In the genomic region with DNA sequence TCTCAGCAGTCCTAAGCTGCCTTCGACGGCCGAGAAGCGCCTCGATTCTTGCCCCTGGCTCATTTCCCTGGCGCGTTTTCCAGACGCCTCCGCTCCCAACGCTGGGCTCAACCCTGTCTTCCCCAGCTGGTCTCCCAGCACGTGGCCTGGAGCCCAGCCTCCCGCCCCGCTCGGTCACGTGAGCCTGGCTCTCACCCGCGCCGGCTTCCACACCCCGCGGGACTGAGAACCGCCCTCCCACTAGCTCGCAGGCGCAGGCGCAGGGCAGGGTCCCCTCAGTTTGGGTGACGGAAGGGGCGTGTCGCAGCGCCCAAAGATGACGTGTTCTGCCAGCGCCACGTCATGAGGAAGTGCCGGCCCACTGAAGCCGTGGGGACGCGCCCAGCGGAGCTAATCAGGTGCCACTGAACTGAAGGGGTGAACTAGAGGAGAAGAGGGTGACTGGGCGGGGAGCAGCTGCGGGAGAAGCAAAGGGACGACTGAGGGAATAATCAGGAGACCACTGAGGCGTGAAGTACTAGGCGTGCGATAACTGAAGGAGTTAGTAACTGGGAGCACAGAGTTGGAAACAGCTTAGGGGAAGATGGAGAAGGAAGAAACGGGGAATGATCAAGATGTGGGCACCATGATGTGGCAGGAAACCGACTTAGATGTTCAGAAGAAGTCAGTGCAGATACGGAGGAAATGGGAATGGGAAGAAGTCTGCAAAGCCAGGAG, we compare ENCODE assay signal across 1 cellular context.
A peak's percentile ranks its signal among the peaks of the same experiment; 100 is the strongest.
TF ChIP-seq lines count a peak whose summit lies in the region.

A gene with protein sequence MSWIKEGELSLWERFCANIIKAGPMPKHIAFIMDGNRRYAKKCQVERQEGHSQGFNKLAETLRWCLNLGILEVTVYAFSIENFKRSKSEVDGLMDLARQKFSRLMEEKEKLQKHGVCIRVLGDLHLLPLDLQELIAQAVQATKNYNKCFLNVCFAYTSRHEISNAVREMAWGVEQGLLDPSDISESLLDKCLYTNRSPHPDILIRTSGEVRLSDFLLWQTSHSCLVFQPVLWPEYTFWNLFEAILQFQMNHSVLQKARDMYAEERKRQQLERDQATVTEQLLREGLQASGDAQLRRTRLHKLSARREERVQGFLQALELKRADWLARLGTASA (plus strand): TSS at position 343 of the 717 bp plus-strand sequence. CDS start 625 bp downstream, outside the sequence.

TF ChIP-seq in HepG2, 621 proteins besides CTCF, POLR2A, EP300 and RAD21 (continued from another document and continues in another):
- TF ChIP-seq, protein P1, sequence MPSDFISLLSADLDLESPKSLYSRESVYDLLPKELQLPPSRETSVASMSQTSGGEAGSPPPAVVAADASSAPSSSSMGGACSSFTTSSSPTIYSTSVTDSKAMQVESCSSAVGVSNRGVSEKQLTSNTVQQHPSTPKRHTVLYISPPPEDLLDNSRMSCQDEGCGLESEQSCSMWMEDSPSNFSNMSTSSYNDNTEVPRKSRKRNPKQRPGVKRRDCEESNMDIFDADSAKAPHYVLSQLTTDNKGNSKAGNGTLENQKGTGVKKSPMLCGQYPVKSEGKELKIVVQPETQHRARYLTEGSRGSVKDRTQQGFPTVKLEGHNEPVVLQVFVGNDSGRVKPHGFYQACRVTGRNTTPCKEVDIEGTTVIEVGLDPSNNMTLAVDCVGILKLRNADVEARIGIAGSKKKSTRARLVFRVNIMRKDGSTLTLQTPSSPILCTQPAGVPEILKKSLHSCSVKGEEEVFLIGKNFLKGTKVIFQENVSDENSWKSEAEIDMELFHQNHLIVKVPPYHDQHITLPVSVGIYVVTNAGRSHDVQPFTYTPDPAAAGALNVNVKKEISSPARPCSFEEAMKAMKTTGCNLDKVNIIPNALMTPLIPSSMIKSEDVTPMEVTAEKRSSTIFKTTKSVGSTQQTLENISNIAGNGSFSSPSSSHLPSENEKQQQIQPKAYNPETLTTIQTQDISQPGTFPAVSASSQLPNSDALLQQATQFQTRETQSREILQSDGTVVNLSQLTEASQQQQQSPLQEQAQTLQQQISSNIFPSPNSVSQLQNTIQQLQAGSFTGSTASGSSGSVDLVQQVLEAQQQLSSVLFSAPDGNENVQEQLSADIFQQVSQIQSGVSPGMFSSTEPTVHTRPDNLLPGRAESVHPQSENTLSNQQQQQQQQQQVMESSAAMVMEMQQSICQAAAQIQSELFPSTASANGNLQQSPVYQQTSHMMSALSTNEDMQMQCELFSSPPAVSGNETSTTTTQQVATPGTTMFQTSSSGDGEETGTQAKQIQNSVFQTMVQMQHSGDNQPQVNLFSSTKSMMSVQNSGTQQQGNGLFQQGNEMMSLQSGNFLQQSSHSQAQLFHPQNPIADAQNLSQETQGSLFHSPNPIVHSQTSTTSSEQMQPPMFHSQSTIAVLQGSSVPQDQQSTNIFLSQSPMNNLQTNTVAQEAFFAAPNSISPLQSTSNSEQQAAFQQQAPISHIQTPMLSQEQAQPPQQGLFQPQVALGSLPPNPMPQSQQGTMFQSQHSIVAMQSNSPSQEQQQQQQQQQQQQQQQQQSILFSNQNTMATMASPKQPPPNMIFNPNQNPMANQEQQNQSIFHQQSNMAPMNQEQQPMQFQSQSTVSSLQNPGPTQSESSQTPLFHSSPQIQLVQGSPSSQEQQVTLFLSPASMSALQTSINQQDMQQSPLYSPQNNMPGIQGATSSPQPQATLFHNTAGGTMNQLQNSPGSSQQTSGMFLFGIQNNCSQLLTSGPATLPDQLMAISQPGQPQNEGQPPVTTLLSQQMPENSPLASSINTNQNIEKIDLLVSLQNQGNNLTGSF (CRISPR knock-in tag; IDR thresholded peaks at IDR 0.05) = peak; percentile 97
- TF ChIP-seq ARNT (IDR thresholded peaks at IDR 0.05) (no peak), ZNF629 (CRISPR knock-in tag; conservative IDR thresholded peaks at IDR 0.05) (0 out of 2 replicates have a peak, but pooled peaks have one; percentile 30), FOXM1 (CRISPR knock-in tag; IDR thresholded peaks at IDR 0.05) (peak; percentile 73; the same call in 1 of the 2 replicates), KLF11 (CRISPR knock-in tag; IDR thresholded peaks at IDR 0.05) (peak; percentile 98), PHF8 (CRISPR knock-in tag; IDR thresholded peaks at IDR 0.05) (peak; percentile 90), HMG20B (CRISPR knock-in tag; conservative IDR thresholded peaks at IDR 0.05) (peak; percentile 62; the same call in 1 of the 2 replicates), ZKSCAN8 (CRISPR knock-in tag; IDR thresholded peaks at IDR 0.05; ENCODE audit: borderline replicate concordance) (no peak; the same call in 1 of the 2 replicates), KAT8 (CRISPR knock-in tag; IDR thresholded peaks at IDR 0.05) (peak; percentile 99), DNMT3B (CRISPR knock-in tag; conservative IDR thresholded peaks at IDR 0.05) (peak; percentile 87), ZNF124 (CRISPR knock-in tag; IDR thresholded peaks at IDR 0.05) (peak; percentile 85), GABPB1 (CRISPR knock-in tag; IDR thresholded peaks at IDR 0.05) (peak; percentile 96), ZSCAN25 (CRISPR knock-in tag; IDR thresholded peaks at IDR 0.05) (peak; percentile 88), ZNF468 (CRISPR knock-in tag; IDR thresholded peaks at IDR 0.05) (peak; percentile 84; the same call in 1 of the 2 replicates), RAD51 (IDR thresholded peaks at IDR 0.05; ENCODE audit: borderline replicate concordance) (peak; percentile 92), SP5 (CRISPR knock-in tag; IDR thresholded peaks at IDR 0.05; ENCODE audit: borderline replicate concordance, low read depth) (peak; percentile 89), IRF2 (CRISPR knock-in tag; IDR thresholded peaks at IDR 0.05) (peak; percentile 90), ZNF296 (CRISPR knock-in tag; conservative IDR thresholded peaks at IDR 0.05) (0 out of 2 replicates have a peak, but pooled peaks have one; percentile 34), ATRX (CRISPR knock-in tag; IDR thresholded peaks at IDR 0.05; ENCODE audit: borderline replicate concordance) (no peak; the same call in 1 of the 2 replicates), CREB1 (IDR thresholded peaks at IDR 0.05) (peak; percentile 99), CREB1 (CRISPR knock-in tag; IDR thresholded peaks at IDR 0.05) (peak; percentile 100), NFIB (CRISPR knock-in tag; IDR thresholded peaks at IDR 0.05; ENCODE audit: borderline replicate concordance) (no peak), XRCC5 (optimal IDR thresholded peaks at IDR 0.05; ENCODE audit: low read length) (peak; percentile 64), KAT7 (CRISPR knock-in tag; IDR thresholded peaks at IDR 0.05; ENCODE audit: borderline replicate concordance) (peak; percentile 81), ZNF143 (CRISPR knock-in tag; IDR thresholded peaks at IDR 0.05) (peak; percentile 56; the same call in 1 of the 2 replicates), ZMYM2 (CRISPR knock-in tag; IDR thresholded peaks at IDR 0.05) (peak; percentile 90)
- TF ChIP-seq, protein P2, sequence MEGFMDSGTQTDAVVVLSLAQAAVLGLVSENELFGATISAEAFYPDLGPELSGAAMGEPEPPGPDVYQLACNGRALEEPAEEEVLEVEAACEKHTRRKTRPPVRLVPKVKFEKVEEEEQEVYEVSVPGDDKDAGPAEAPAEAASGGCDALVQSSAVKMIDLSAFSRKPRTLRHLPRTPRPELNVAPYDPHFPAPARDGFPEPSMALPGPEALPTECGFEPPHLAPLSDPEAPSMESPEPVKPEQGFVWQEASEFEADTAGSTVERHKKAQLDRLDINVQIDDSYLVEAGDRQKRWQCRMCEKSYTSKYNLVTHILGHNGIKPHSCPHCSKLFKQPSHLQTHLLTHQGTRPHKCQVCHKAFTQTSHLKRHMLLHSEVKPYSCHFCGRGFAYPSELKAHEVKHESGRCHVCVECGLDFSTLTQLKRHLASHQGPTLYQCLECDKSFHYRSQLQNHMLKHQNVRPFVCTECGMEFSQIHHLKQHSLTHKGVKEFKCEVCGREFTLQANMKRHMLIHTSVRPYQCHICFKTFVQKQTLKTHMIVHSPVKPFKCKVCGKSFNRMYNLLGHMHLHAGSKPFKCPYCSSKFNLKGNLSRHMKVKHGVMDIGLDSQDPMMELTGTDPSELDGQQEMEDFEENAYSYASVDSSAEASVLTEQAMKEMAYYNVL (CRISPR knock-in tag; IDR thresholded peaks at IDR 0.05; ENCODE audit: borderline replicate concordance) = peak; percentile 86
- TF ChIP-seq, protein P3, sequence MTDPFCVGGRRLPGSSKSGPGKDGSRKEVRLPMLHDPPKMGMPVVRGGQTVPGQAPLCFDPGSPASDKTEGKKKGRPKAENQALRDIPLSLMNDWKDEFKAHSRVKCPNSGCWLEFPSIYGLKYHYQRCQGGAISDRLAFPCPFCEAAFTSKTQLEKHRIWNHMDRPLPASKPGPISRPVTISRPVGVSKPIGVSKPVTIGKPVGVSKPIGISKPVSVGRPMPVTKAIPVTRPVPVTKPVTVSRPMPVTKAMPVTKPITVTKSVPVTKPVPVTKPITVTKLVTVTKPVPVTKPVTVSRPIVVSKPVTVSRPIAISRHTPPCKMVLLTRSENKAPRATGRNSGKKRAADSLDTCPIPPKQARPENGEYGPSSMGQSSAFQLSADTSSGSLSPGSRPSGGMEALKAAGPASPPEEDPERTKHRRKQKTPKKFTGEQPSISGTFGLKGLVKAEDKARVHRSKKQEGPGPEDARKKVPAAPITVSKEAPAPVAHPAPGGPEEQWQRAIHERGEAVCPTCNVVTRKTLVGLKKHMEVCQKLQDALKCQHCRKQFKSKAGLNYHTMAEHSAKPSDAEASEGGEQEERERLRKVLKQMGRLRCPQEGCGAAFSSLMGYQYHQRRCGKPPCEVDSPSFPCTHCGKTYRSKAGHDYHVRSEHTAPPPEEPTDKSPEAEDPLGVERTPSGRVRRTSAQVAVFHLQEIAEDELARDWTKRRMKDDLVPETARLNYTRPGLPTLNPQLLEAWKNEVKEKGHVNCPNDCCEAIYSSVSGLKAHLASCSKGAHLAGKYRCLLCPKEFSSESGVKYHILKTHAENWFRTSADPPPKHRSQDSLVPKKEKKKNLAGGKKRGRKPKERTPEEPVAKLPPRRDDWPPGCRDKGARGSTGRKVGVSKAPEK (CRISPR knock-in tag; IDR thresholded peaks at IDR 0.05; ENCODE audit: borderline replicate concordance) = no peak
- TF ChIP-seq, protein P4, sequence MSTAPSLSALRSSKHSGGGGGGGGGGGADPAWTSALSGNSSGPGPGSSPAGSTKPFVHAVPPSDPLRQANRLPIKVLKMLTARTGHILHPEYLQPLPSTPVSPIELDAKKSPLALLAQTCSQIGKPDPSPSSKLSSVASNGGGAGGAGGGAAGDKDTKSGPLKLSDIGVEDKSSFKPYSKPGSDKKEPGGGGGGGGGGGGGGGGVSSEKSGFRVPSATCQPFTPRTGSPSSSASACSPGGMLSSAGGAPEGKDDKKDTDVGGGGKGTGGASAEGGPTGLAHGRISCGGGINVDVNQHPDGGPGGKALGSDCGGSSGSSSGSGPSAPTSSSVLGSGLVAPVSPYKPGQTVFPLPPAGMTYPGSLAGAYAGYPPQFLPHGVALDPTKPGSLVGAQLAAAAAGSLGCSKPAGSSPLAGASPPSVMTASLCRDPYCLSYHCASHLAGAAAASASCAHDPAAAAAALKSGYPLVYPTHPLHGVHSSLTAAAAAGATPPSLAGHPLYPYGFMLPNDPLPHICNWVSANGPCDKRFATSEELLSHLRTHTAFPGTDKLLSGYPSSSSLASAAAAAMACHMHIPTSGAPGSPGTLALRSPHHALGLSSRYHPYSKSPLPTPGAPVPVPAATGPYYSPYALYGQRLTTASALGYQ (CRISPR knock-in tag; IDR thresholded peaks at IDR 0.05) = no peak; the same call in 1 of the 2 replicates
- TF ChIP-seq, protein P5, sequence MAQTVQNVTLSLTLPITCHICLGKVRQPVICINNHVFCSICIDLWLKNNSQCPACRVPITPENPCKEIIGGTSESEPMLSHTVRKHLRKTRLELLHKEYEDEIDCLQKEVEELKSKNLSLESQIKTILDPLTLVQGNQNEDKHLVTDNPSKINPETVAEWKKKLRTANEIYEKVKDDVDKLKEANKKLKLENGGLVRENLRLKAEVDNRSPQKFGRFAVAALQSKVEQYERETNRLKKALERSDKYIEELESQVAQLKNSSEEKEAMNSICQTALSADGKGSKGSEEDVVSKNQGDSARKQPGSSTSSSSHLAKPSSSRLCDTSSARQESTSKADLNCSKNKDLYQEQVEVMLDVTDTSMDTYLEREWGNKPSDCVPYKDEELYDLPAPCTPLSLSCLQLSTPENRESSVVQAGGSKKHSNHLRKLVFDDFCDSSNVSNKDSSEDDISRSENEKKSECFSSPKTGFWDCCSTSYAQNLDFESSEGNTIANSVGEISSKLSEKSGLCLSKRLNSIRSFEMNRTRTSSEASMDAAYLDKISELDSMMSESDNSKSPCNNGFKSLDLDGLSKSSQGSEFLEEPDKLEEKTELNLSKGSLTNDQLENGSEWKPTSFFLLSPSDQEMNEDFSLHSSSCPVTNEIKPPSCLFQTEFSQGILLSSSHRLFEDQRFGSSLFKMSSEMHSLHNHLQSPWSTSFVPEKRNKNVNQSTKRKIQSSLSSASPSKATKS (CRISPR knock-in tag; IDR thresholded peaks at IDR 0.05) = no peak
- TF ChIP-seq, protein P6, sequence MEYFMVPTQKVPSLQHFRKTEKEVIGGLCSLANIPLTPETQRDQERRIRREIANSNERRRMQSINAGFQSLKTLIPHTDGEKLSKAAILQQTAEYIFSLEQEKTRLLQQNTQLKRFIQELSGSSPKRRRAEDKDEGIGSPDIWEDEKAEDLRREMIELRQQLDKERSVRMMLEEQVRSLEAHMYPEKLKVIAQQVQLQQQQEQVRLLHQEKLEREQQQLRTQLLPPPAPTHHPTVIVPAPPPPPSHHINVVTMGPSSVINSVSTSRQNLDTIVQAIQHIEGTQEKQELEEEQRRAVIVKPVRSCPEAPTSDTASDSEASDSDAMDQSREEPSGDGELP (IDR thresholded peaks at IDR 0.05; ENCODE audit: borderline replicate concordance, low read depth) = peak; percentile 96
- TF ChIP-seq, protein P7, sequence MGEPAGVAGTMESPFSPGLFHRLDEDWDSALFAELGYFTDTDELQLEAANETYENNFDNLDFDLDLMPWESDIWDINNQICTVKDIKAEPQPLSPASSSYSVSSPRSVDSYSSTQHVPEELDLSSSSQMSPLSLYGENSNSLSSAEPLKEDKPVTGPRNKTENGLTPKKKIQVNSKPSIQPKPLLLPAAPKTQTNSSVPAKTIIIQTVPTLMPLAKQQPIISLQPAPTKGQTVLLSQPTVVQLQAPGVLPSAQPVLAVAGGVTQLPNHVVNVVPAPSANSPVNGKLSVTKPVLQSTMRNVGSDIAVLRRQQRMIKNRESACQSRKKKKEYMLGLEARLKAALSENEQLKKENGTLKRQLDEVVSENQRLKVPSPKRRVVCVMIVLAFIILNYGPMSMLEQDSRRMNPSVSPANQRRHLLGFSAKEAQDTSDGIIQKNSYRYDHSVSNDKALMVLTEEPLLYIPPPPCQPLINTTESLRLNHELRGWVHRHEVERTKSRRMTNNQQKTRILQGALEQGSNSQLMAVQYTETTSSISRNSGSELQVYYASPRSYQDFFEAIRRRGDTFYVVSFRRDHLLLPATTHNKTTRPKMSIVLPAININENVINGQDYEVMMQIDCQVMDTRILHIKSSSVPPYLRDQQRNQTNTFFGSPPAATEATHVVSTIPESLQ (CRISPR knock-in tag; conservative IDR thresholded peaks at IDR 0.05) = no peak
- TF ChIP-seq, protein P8, sequence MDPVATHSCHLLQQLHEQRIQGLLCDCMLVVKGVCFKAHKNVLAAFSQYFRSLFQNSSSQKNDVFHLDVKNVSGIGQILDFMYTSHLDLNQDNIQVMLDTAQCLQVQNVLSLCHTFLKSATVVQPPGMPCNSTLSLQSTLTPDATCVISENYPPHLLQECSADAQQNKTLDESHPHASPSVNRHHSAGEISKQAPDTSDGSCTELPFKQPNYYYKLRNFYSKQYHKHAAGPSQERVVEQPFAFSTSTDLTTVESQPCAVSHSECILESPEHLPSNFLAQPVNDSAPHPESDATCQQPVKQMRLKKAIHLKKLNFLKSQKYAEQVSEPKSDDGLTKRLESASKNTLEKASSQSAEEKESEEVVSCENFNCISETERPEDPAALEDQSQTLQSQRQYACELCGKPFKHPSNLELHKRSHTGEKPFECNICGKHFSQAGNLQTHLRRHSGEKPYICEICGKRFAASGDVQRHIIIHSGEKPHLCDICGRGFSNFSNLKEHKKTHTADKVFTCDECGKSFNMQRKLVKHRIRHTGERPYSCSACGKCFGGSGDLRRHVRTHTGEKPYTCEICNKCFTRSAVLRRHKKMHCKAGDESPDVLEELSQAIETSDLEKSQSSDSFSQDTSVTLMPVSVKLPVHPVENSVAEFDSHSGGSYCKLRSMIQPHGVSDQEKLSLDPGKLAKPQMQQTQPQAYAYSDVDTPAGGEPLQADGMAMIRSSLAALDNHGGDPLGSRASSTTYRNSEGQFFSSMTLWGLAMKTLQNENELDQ (CRISPR knock-in tag; IDR thresholded peaks at IDR 0.05; ENCODE audit: borderline replicate concordance) = no peak
